In genomic region chr12:124177276-124177950, GRCh38 we compare ENCODE assay signal across 33 cellular contexts.
"Had no signal": no experiment of that assay in that cellular context is flagged by ENCODE, and none has a peak within 500 bp of the region (broad histone marks: within the 10 kb centered on the region; RNA-seq: fewer than 3 reads in every experiment).

No MANE protein-coding gene starts in this region.

- ATAC-seq: activated CD8-positive, alpha-beta T cell treated with anti-CD3 and anti-CD28 coated beads for 36 hours; PC-3 had no signal

- H3K9me3 ChIP-seq: Peyer's patch had no signal

- H3K27ac ChIP-seq: brain microvascular endothelial cell, KMS-11, Peyer's patch, WERI-Rb-1 had no signal

- H3K27me3 Mint-ChIP-seq: activated CD4-positive, alpha-beta T cell treated with anti-CD3 and anti-CD28 coated beads, Interleukin-2, amount 10 ng/mL, durations not matched to agents 24 days and 14 days; activated naive CD8-positive, alpha-beta T cell treated with anti-CD3 and anti-CD28 coated beads for 36 hours had no signal

- H3K36me3 ChIP-seq: brain microvascular endothelial cell, Peyer's patch, WERI-Rb-1 had no signal

- H3K27me3 ChIP-seq: brain microvascular endothelial cell, Peyer's patch had no signal

- H3K4me2 ChIP-seq: KMS-11 had no signal

- H3K4me3 ChIP-seq: Peyer's patch had no signal

- H3K4me1 Mint-ChIP-seq: activated CD4-positive, alpha-beta T cell treated with anti-CD3 and anti-CD28 coated beads, Interleukin-2, amount 10 ng/mL, durations not matched to agents 24 days and 14 days; activated naive CD4-positive, alpha-beta T cell treated with anti-CD3 and anti-CD28 coated beads, Interleukin-2, amount 10 ng/mL, durations not matched to agents 7 days and 5 days had no signal

- H3K36me3 Mint-ChIP-seq: activated naive CD4-positive, alpha-beta T cell treated with anti-CD3 and anti-CD28 coated beads, Interleukin-2, amount 10 ng/mL, durations not matched to agents 7 days and 5 days; activated naive CD8-positive, alpha-beta T cell treated with anti-CD3 and anti-CD28 coated beads for 36 hours had no signal

- H3K9me3 Mint-ChIP-seq: activated CD4-positive, alpha-beta T cell treated with anti-CD3 and anti-CD28 coated beads, Interleukin-2, amount 10 ng/mL, durations not matched to agents 24 days and 14 days; activated CD8-positive, alpha-beta T cell treated with anti-CD3 and anti-CD28 coated beads for 36 hours; activated naive CD4-positive, alpha-beta T cell treated with anti-CD3 and anti-CD28 coated beads, Interleukin-2, amount 10 ng/mL, durations not matched to agents 7 days and 5 days; activated naive CD8-positive, alpha-beta T cell treated with anti-CD3 and anti-CD28 coated beads for 36 hours; activated T-helper 2 cell treated with anti-CD3 and anti-CD28 coated beads, Interferon-gamma antibody, Interleukin-2, Interleukin-4, amounts not matched to agents 10 μg/mL and 5 μg/mL and 100 μg/mL, durations not matched to agents 14 hours and 24 hours and 36 hours had no signal

- DNase-seq: activated CD4-positive, alpha-beta T cell treated with anti-CD3 and anti-CD28 coated beads, Interleukin-2, amount 10 ng/mL, durations not matched to agents 24 days and 14 days; activated CD4-positive, alpha-beta T cell treated with anti-CD3 and anti-CD28 coated beads, Interleukin-2, amount 50 U/mL, for 4 hours; activated CD8-positive, alpha-beta T cell treated with anti-CD3 and anti-CD28 coated beads for 36 hours; activated naive CD4-positive, alpha-beta T cell treated with anti-CD3 and anti-CD28 coated beads, Interleukin-2, amount 10 ng/mL, durations not matched to agents 7 days and 5 days; activated naive CD8-positive, alpha-beta T cell treated with anti-CD3 and anti-CD28 coated beads for 36 hours; activated T-cell treated with anti-CD3 and anti-CD28 coated beads, Interleukin-2, amount 50 U/mL, for 1 hour; amniotic stem cell; aorta; brain microvascular endothelial cell; central memory CD4-positive, alpha-beta T cell; MM.1S; MV-4-11; NCI-H1092; NCI-H146; NCI-H187; NCI-H2029 treated with DMSO at 0.1 percent for 48 hours; NCI-H2107; NCI-H2171; NCI-H510A; NCI-H526; NCI-H748 treated with DMSO at 0.1 percent for 48 hours; NK-92 treated with Interleukin-12 subunit alpha and Interleukin-12 subunit beta, amount 100 ng/mL, for 24 hours; PC-3; Peyer's patch; RPMI8226; SIG-M5; SW 1271; T-helper 1 cell; T-helper 2 cell; T-helper 9 cell; WERI-Rb-1 had no signal

- H3K9ac ChIP-seq: KMS-11 had no signal

- H3K4me1 ChIP-seq: Peyer's patch had no signal

- H3K27ac Mint-ChIP-seq: activated CD4-positive, alpha-beta T cell treated with anti-CD3 and anti-CD28 coated beads, Interleukin-2, amount 10 ng/mL, durations not matched to agents 24 days and 14 days; activated CD8-positive, alpha-beta T cell treated with anti-CD3 and anti-CD28 coated beads for 36 hours; activated naive CD4-positive, alpha-beta T cell treated with anti-CD3 and anti-CD28 coated beads, Interleukin-2, amount 10 ng/mL, durations not matched to agents 7 days and 5 days; activated naive CD8-positive, alpha-beta T cell treated with anti-CD3 and anti-CD28 coated beads for 36 hours; activated T-helper 2 cell treated with anti-CD3 and anti-CD28 coated beads, Interferon-gamma antibody, Interleukin-2, Interleukin-4, amounts not matched to agents 10 μg/mL and 5 μg/mL and 100 μg/mL, durations not matched to agents 14 hours and 24 hours and 36 hours had no signal

- H3K4me3 Mint-ChIP-seq: activated CD4-positive, alpha-beta T cell treated with anti-CD3 and anti-CD28 coated beads, Interleukin-2, amount 10 ng/mL, durations not matched to agents 24 days and 14 days; activated CD8-positive, alpha-beta T cell treated with anti-CD3 and anti-CD28 coated beads for 36 hours; activated naive CD4-positive, alpha-beta T cell treated with anti-CD3 and anti-CD28 coated beads, Interleukin-2, amount 10 ng/mL, durations not matched to agents 7 days and 5 days; activated naive CD8-positive, alpha-beta T cell treated with anti-CD3 and anti-CD28 coated beads for 36 hours had no signal
